1 cellular context compared by ENCODE assay signal in genomic region chr1:155946633-155947219, GRCh38.
TF ChIP-seq lines count a peak whose summit lies in the region.

No MANE protein-coding gene starts in this region.

TF ChIP-seq in SK-N-SH treated with all-trans-retinoic acid at 6 μM for 48 hours, 23 proteins besides CTCF, POLR2A, EP300 and RAD21 (continued from another document):
- TF ChIP-seq ZNF565 (CRISPR knock-in tag; conservative IDR thresholded peaks at IDR 0.05; ENCODE audit: low read depth): no peak
- TF ChIP-seq CSDC2 (CRISPR knock-in tag; IDR thresholded peaks at IDR 0.05): no peak
- TF ChIP-seq ARNTL (CRISPR knock-in tag; IDR thresholded peaks at IDR 0.05; ENCODE audit: borderline replicate concordance, low read depth): no peak
- TF ChIP-seq POU6F1 (CRISPR knock-in tag; IDR thresholded peaks at IDR 0.05; ENCODE audit: borderline replicate concordance, low read depth): no peak
- no peak for TF ChIP-seq ZFP3 (CRISPR knock-in tag; IDR thresholded peaks at IDR 0.05)
TF ChIP-seq in SK-N-SH treated with all-trans-retinoic acid at 6 μM for 48 hours: peak in this region for 0.
